Comparison of ENCODE assay signal across 8 cellular contexts in genomic region chr5:180605554-180606214, GRCh38. TPM values are rescaled to one million over a fixed set of nuclear protein-coding genes. Genes with fewer than 3 reads are reported as not detected.
DNase-seq lines count a peak whose midpoint lies in the region; ATAC-seq and TF ChIP-seq lines count a peak whose summit lies in the region.

No MANE protein-coding gene starts in this region.

- no peaks in the 10 kb centered on the region for H3K4me1 Mint-ChIP-seq in Caco-2 (ENCODE audit: low read depth, unreplicated experiment)
- H3K4me1 Mint-ChIP-seq in activated T-helper 2 cell treated with anti-CD3 and anti-CD28 coated beads, Interferon-gamma antibody, Interleukin-2, Interleukin-4, amounts not matched to agents 10 μg/mL and 5 μg/mL and 100 μg/mL, durations not matched to agents 14 hours and 24 hours and 36 hours (ENCODE audit: low read depth) = no peaks in the 10 kb centered on the region

- TF ChIP-seq CTCF in Caco-2 (IDR thresholded peaks at IDR 0.05; ENCODE audit: insufficient read depth in 1 of 2, low read depth in 1 of 2, low read length in 1 of 2, severe bottlenecking in 1 of 2, unreplicated experiment in 1 of 2) (peak; percentile 69 to 74), Peyer's patch (IDR thresholded peaks at IDR 0.05) (peak in 5 of 6 experiments; percentile 14 to 65 (median 59)), sigmoid colon (IDR thresholded peaks at IDR 0.05) (peak in 3 of 4 experiments; percentile 23 to 48 (median 46))

- DNase-seq in Caco-2 (peak in 1 of 2 experiments; percentile 49), Peyer's patch (peak in 2 of 3 donors; percentile 34 to 83), germinal center (ENCODE audit: low spot score) (peak; percentile 56), sigmoid colon (peak; percentile 49), islet precursor cell (no peak)
- DNase-seq in activated T-helper 2 cell treated with anti-CD3 and anti-CD28 coated beads, Interferon-gamma antibody, Interleukin-2, Interleukin-4, amounts not matched to agents 10 μg/mL and 5 μg/mL and 100 μg/mL, durations not matched to agents 14 hours and 24 hours and 36 hours (ENCODE audit: low spot score) = peak; percentile 39

- TF ChIP-seq POLR2A in Peyer's patch (IDR thresholded peaks at IDR 0.05) = no peak
- no peak for TF ChIP-seq POLR2A in sigmoid colon (IDR thresholded peaks at IDR 0.05)

- H3K36me3 Mint-ChIP-seq in Caco-2 (ENCODE audit: insufficient read depth, unreplicated experiment) = no peaks in the 10 kb centered on the region
- no peaks in the 10 kb centered on the region for H3K36me3 Mint-ChIP-seq in activated T-helper 2 cell treated with anti-CD3 and anti-CD28 coated beads, Interferon-gamma antibody, Interleukin-2, Interleukin-4, amounts not matched to agents 10 μg/mL and 5 μg/mL and 100 μg/mL, durations not matched to agents 14 hours and 24 hours and 36 hours (ENCODE audit: low read depth)

- CTCF ChIA-PET in Caco-2 (lab: Charles Lee) = no interaction called here

- H3K4me3 ChIP-seq in Caco-2 (ENCODE audit: low read depth, low read length) (no peak overlapping the region), Peyer's patch (no peak overlapping the region), sigmoid colon (no peak overlapping the region)

- BruUV-seq in Caco-2 (replicated peaks; lab: Mats Ljungman, UMichigan) = no TSS peak

- H3K36me3 ChIP-seq in Caco-2 (ENCODE audit: control insufficient read depth, insufficient read depth, low read length) (no peaks in the 10 kb centered on the region), Peyer's patch (no peaks in the 10 kb centered on the region), sigmoid colon (no peaks in the 10 kb centered on the region)

- 48 to 59% methylated on average over 11 of the region's 11 CpGs for WGBS in sigmoid colon, 2 donors

- no peak for TF ChIP-seq EP300 in sigmoid colon (IDR thresholded peaks at IDR 0.05)

- H3K27me3 ChIP-seq in Caco-2 (replicated peaks; ENCODE audit: control insufficient read depth, insufficient read depth, low read length) (no peaks in the 10 kb centered on the region), Peyer's patch (no peaks in the 10 kb centered on the region), sigmoid colon (no peaks in the 10 kb centered on the region)

- H3K27ac ChIP-seq in Peyer's patch (no peak overlapping the region), sigmoid colon (no peak overlapping the region)

- H3K4me1 ChIP-seq in Caco-2 (peaks cover 8% of the 10 kb centered on the region; the same call in 1 of the 2 replicates), Peyer's patch (no peaks in the 10 kb centered on the region), sigmoid colon (no peaks in the 10 kb centered on the region)

- no peak overlapping the region for H3K4me3 Mint-ChIP-seq in Caco-2 (ENCODE audit: unreplicated experiment)
- H3K4me3 Mint-ChIP-seq in activated T-helper 2 cell treated with anti-CD3 and anti-CD28 coated beads, Interferon-gamma antibody, Interleukin-2, Interleukin-4, amounts not matched to agents 10 μg/mL and 5 μg/mL and 100 μg/mL, durations not matched to agents 14 hours and 24 hours and 36 hours (ENCODE audit: low read depth) = no peak overlapping the region

- intact Hi-C loops in Caco-2 (cut with micrococcal nuclease; ENCODE audit: unreplicated experiment) (loop anchor here (2.0 kb wide), 1 partner anchor 45 kb away; no protein-coding TSS in a partner anchor), sigmoid colon (cut with DNase I) (no loop called here)
- intact Hi-C loops in activated T-helper 2 cell treated with anti-CD3 and anti-CD28 coated beads, Interferon-gamma antibody, Interleukin-2, Interleukin-4, amounts not matched to agents 10 μg/mL and 5 μg/mL and 100 μg/mL, durations not matched to agents 14 hours and 24 hours and 36 hours (cut with micrococcal nuclease) = loop anchor here (10.0 kb wide), 2 partner anchors 81 to 111 kb away; partner anchors contain the start of gene CNOT6

- H3K9me3 ChIP-seq in Caco-2 (no peaks in the 10 kb centered on the region), Peyer's patch (no peaks in the 10 kb centered on the region), sigmoid colon (no peaks in the 10 kb centered on the region)

- no peaks in the 10 kb centered on the region for H3K9me3 Mint-ChIP-seq in Caco-2 (ENCODE audit: unreplicated experiment)
- H3K9me3 Mint-ChIP-seq in activated T-helper 2 cell treated with anti-CD3 and anti-CD28 coated beads, Interferon-gamma antibody, Interleukin-2, Interleukin-4, amounts not matched to agents 10 μg/mL and 5 μg/mL and 100 μg/mL, durations not matched to agents 14 hours and 24 hours and 36 hours = no peaks in the 10 kb centered on the region

- ATAC-seq in HG03175 (IDR thresholded peaks at IDR 0.05; ENCODE audit: unreplicated experiment) (peak; percentile 74), HG03432 (IDR thresholded peaks at IDR 0.05; ENCODE audit: unreplicated experiment) (no peak)

- no peaks in the 10 kb centered on the region for H3K27me3 Mint-ChIP-seq in Caco-2 (ENCODE audit: insufficient read depth, unreplicated experiment)
- no peaks in the 10 kb centered on the region for H3K27me3 Mint-ChIP-seq in activated T-helper 2 cell treated with anti-CD3 and anti-CD28 coated beads, Interferon-gamma antibody, Interleukin-2, Interleukin-4, amounts not matched to agents 10 μg/mL and 5 μg/mL and 100 μg/mL, durations not matched to agents 14 hours and 24 hours and 36 hours (ENCODE audit: low read depth)

- POLR2A ChIA-PET in Caco-2 (lab: Charles Lee) = no interaction called here

- H3K27ac Mint-ChIP-seq in Caco-2 (ENCODE audit: unreplicated experiment) = no peak overlapping the region
- no peak overlapping the region for H3K27ac Mint-ChIP-seq in activated T-helper 2 cell treated with anti-CD3 and anti-CD28 coated beads, Interferon-gamma antibody, Interleukin-2, Interleukin-4, amounts not matched to agents 10 μg/mL and 5 μg/mL and 100 μg/mL, durations not matched to agents 14 hours and 24 hours and 36 hours

RNA-seq across cellular contexts. Expression of gene SCGB3A1, which starts 14.4 kb away (rescaled TPM):
- total RNA-seq in Caco-2 (2022) = not detected in 2 replicates
- total RNA-seq in Peyer's patch = not detected
- not detected in 2 replicates for total RNA-seq in activated T-helper 2 cell treated with anti-CD3 and anti-CD28 coated beads, Interferon-gamma antibody, Interleukin-2, Interleukin-4, amounts not matched to agents 10 μg/mL and 5 μg/mL and 100 μg/mL, durations not matched to agents 14 hours and 24 hours and 36 hours
- not detected for total RNA-seq in sigmoid colon
- polyA plus RNA-seq in sigmoid colon = under 1 TPM in 1 of 3 donors, not detected in 2; 0.83 TPM

RNA-seq across cellular contexts. Expression of gene FLT4, which starts 43.7 kb away (rescaled TPM):
- total RNA-seq in Caco-2 (2022) = not detected in 2 replicates
- 10 to 100 TPM in 1 of 4 donors, 1 to 10 TPM in 3; 3.9 to 17.3 (median 6.1) TPM for total RNA-seq in Peyer's patch
- total RNA-seq in activated T-helper 2 cell treated with anti-CD3 and anti-CD28 coated beads, Interferon-gamma antibody, Interleukin-2, Interleukin-4, amounts not matched to agents 10 μg/mL and 5 μg/mL and 100 μg/mL, durations not matched to agents 14 hours and 24 hours and 36 hours = 1.1 and 1.7 TPM in 2 replicates
- total RNA-seq in sigmoid colon = 10 to 100 TPM in 1 of 4 donors, 1 to 10 TPM in 3; 5.3 to 16.9 (median 8.6) TPM
- polyA plus RNA-seq in sigmoid colon = 1 to 10 TPM in 1 of 3 donors, under 1 TPM in 2; 0.23 to 6.2 (median 0.60) TPM
